22 cellular contexts compared by ENCODE assay signal in genomic region chr5:3122985-3123762, GRCh38.
"Had no signal": no experiment of that assay in that cellular context is flagged by ENCODE, and none has a peak within 500 bp of the region (broad histone marks: within the 10 kb centered on the region; RNA-seq: fewer than 3 reads in every experiment).

No MANE protein-coding gene starts in this region.

- H3K27me3 ChIP-seq: right lobe of liver had no signal

- H3K27ac ChIP-seq: body of pancreas, dorsolateral prefrontal cortex, left lung, neutrophil, pancreas, right lobe of liver, thoracic aorta had no signal

- H3K4me3 Mint-ChIP-seq: activated B cell treated with CpG ODN at 0.5 μM for 24 hours; activated CD4-positive, alpha-beta memory T cell treated with anti-CD3 and anti-CD28 coated beads, Interleukin-2, amount 10 ng/mL, durations not matched to agents 7 days and 5 days; activated naive CD4-positive, alpha-beta T cell treated with anti-CD3 and anti-CD28 coated beads for 36 hours; activated T-cell treated with anti-CD3 and anti-CD28 coated beads, Interleukin-2, amount 50 U/mL, for 24 hours; stimulated activated effector memory CD8-positive, alpha-beta T cell treated with anti-CD3 and anti-CD28 coated beads, Interleukin-12 subunit alpha, Interleukin-12 subunit beta, amount 100 ng/mL, for 72 hours; T-helper 2 cell treated with Interferon-gamma antibody and Interleukin-4, amounts not matched to agents 5 μg/mL and 100 μg/mL, for 36 hours had no signal

- ATAC-seq: body of pancreas; left lung; pancreas; right lobe of liver; stimulated activated effector memory CD8-positive, alpha-beta T cell treated with anti-CD3 and anti-CD28 coated beads, Interleukin-12 subunit alpha, Interleukin-12 subunit beta, amount 100 ng/mL, for 72 hours had no signal

- H3K36me3 ChIP-seq: left lung, neutrophil, pancreas, right lobe of liver, thoracic aorta had no signal

- H3K9me3 Mint-ChIP-seq: activated B cell treated with CpG ODN at 0.5 μM for 24 hours; activated naive CD4-positive, alpha-beta T cell treated with anti-CD3 and anti-CD28 coated beads for 36 hours; T-helper 2 cell treated with Interferon-gamma antibody and Interleukin-4, amounts not matched to agents 5 μg/mL and 100 μg/mL, for 36 hours had no signal

- DNase-seq: activated B cell treated with CpG ODN at 0.5 μM for 24 hours; activated CD4-positive, alpha-beta memory T cell treated with anti-CD3 and anti-CD28 coated beads, Interleukin-2, amount 10 ng/mL, durations not matched to agents 7 days and 5 days; activated CD4-positive, alpha-beta T cell treated with anti-CD3 and anti-CD28 coated beads for 4 hours; activated naive CD4-positive, alpha-beta T cell treated with anti-CD3 and anti-CD28 coated beads for 36 hours; activated T-cell treated with anti-CD3 and anti-CD28 coated beads, Interleukin-2, amount 50 U/mL, for 24 hours; body of pancreas; dorsolateral prefrontal cortex; erythroblast; foreskin melanocyte; glutamatergic neuron; hippocampal formation; left lung; pancreas; right lobe of liver; stimulated activated CD4-positive, alpha-beta T cell treated with anti-CD3 and anti-CD28 coated beads, Interleukin-4, amount 100 ng/mL, for 24 hours had no signal

- H3K4me1 ChIP-seq: body of pancreas, left lung, pancreas, right lobe of liver had no signal

- FAIRE-seq: endometrium, pancreas, TTC549 had no signal

- H3K4me1 Mint-ChIP-seq: activated B cell treated with CpG ODN at 0.5 μM for 24 hours; activated CD4-positive, alpha-beta memory T cell treated with anti-CD3 and anti-CD28 coated beads, Interleukin-2, amount 10 ng/mL, durations not matched to agents 7 days and 5 days; stimulated activated effector memory CD8-positive, alpha-beta T cell treated with anti-CD3 and anti-CD28 coated beads, Interleukin-12 subunit alpha, Interleukin-12 subunit beta, amount 100 ng/mL, for 72 hours had no signal

- H3K4me3 ChIP-seq: body of pancreas, dorsolateral prefrontal cortex, left lung, pancreas, right lobe of liver, thoracic aorta had no signal

- H3K9me3 ChIP-seq: body of pancreas, neutrophil, pancreas, right lobe of liver, thoracic aorta had no signal

- H3K36me3 Mint-ChIP-seq: stimulated activated effector memory CD8-positive, alpha-beta T cell treated with anti-CD3 and anti-CD28 coated beads, Interleukin-12 subunit alpha, Interleukin-12 subunit beta, amount 100 ng/mL, for 72 hours had no signal

- H3K27ac Mint-ChIP-seq: activated B cell treated with CpG ODN at 0.5 μM for 24 hours; activated CD4-positive, alpha-beta memory T cell treated with anti-CD3 and anti-CD28 coated beads, Interleukin-2, amount 10 ng/mL, durations not matched to agents 7 days and 5 days; activated naive CD4-positive, alpha-beta T cell treated with anti-CD3 and anti-CD28 coated beads for 36 hours; activated T-cell treated with anti-CD3 and anti-CD28 coated beads, Interleukin-2, amount 50 U/mL, for 24 hours; activated T-helper 2 cell treated with anti-CD3 and anti-CD28 coated beads, Interferon-gamma antibody, Interleukin-2, Interleukin-4, amounts not matched to agents 10 μg/mL and 5 μg/mL and 100 μg/mL, durations not matched to agents 14 hours and 24 hours and 36 hours; stimulated activated effector memory CD8-positive, alpha-beta T cell treated with anti-CD3 and anti-CD28 coated beads, Interleukin-12 subunit alpha, Interleukin-12 subunit beta, amount 100 ng/mL, for 72 hours; T-helper 2 cell treated with Interferon-gamma antibody and Interleukin-4, amounts not matched to agents 5 μg/mL and 100 μg/mL, for 36 hours had no signal
